Comparison of ENCODE assay signal across 8 cellular contexts in genomic region chr5:176446884-176447537, GRCh38. TPM values are rescaled to one million over a fixed set of nuclear protein-coding genes. Genes with fewer than 3 reads are reported as not detected.
DNase-seq lines count a peak whose midpoint lies in the region; ATAC-seq, FAIRE-seq and TF ChIP-seq lines count a peak whose summit lies in the region.

No MANE protein-coding gene starts in this region.

- no peaks in the 10 kb centered on the region for H3K36me3 ChIP-seq in fibroblast of lung (ENCODE audit: control insufficient read depth, insufficient read depth, low read length)

- H3K9ac ChIP-seq in fibroblast of lung (ENCODE audit: insufficient read depth, low read length), result peak overlapping the region; percentile 84

- 41% methylated on average over 24 of the region's 24 CpGs for WGBS in A549 (ENCODE audit: missing lambda C conversion rate)

- CTCF ChIA-PET in A549 (lab: Yijun Ruan, JAX), result interaction anchor here (0.7 to 3.0 kb wide), 28 partner anchors 9 to 717 kb away, joined by 3 to 34 read pairs (median 8); partner anchors contain the start of genes CDHR2 and CLTB
- CTCF ChIA-PET in HEK293T (lab: Yijun Ruan, JAX), result interaction anchor here (0.8 to 1.0 kb wide), 4 partner anchors 14 to 42 kb away, joined by 3 to 8 read pairs (median 5); partner anchors contain the start of gene CLTB
- CTCF ChIA-PET in activated CD4-positive, alpha-beta memory T cell treated with anti-CD3 and anti-CD28 coated beads, Interleukin-2, amount 10 ng/mL, durations not matched to agents 7 days and 5 days (lab: Charles Lee), result interaction anchor here (0.7 to 4.8 kb wide), 22 partner anchors 9 to 575 kb away, joined by 3 to 73 read pairs (median 4); partner anchors contain the start of genes EIF4E1B, RNF44, SNCB and ZNF346

- DNase-seq in A549 (ENCODE audit: low read depth in 1 of 2, low spot score in 1 of 2) (no peak), HEK293T (ENCODE audit: extremely low spot score) (no peak), fibroblast of lung (ENCODE audit: low read depth in 2 of 2) (no peak), osteocyte (ENCODE audit: extremely low spot score, unreplicated experiment) (no peak), NCI-H345 (lab: John Stamatoyannopoulos, UW) (no peak), DMS114 treated with DMSO at 0.1 percent for 48 hours (lab: John Stamatoyannopoulos, UW; ENCODE audit: unreplicated experiment) (no peak)
- no peak for DNase-seq in activated CD4-positive, alpha-beta memory T cell treated with anti-CD3 and anti-CD28 coated beads, Interleukin-2, amount 10 ng/mL, durations not matched to agents 7 days and 5 days

- no peaks in the 10 kb centered on the region for H3K27me3 ChIP-seq in fibroblast of lung (ENCODE audit: control insufficient read depth, insufficient read depth, low read length)

- H3K27ac ChIP-seq in A549 (peak overlapping the region; percentile 94 to 96), fibroblast of lung (ENCODE audit: insufficient read depth, low read length) (peak overlapping the region; percentile 94)

- H3K4me3 Mint-ChIP-seq in activated CD4-positive, alpha-beta memory T cell treated with anti-CD3 and anti-CD28 coated beads, Interleukin-2, amount 10 ng/mL, durations not matched to agents 7 days and 5 days, result peak overlapping the region; percentile 98
- H3K4me3 Mint-ChIP-seq in osteocyte (ENCODE audit: unreplicated experiment), result peak overlapping the region; percentile 96

- POLR2A ChIA-PET in A549 (lab: Yijun Ruan, JAX) (interaction anchor here (0.7 to 2.3 kb wide), 5 partner anchors 17 to 102 kb away, joined by 3 to 16 read pairs (median 10); partner anchors contain the start of genes CDHR2, CLTB and RNF44), HEK293T (lab: Yijun Ruan, JAX) (interaction anchor here (1.3 to 2.3 kb wide), 6 partner anchors 15 to 91 kb away, joined by 4 to 27 read pairs (median 5); partner anchors contain the start of gene RNF44)
- POLR2A ChIA-PET in activated CD4-positive, alpha-beta memory T cell treated with anti-CD3 and anti-CD28 coated beads, Interleukin-2, amount 10 ng/mL, durations not matched to agents 7 days and 5 days (lab: Charles Lee), result interaction anchor here (0.9 to 10.0 kb wide), 15 partner anchors 8 to 200 kb away, joined by 3 to 156 read pairs (median 7); partner anchors contain the start of genes CLTB, HIGD2A, NOP16 and RNF44

- H3K79me2 ChIP-seq in fibroblast of lung (ENCODE audit: control insufficient read depth, insufficient read depth, low read length), result peaks cover 36% of the 10 kb centered on the region

- no peak for TF ChIP-seq POLR2A in A549 (IDR thresholded peaks at IDR 0.05; ENCODE audit: low read length)

- peaks cover 36% of the 10 kb centered on the region for H3K4me1 Mint-ChIP-seq in activated CD4-positive, alpha-beta memory T cell treated with anti-CD3 and anti-CD28 coated beads, Interleukin-2, amount 10 ng/mL, durations not matched to agents 7 days and 5 days
- peaks cover 22% of the 10 kb centered on the region for H3K4me1 Mint-ChIP-seq in osteocyte (ENCODE audit: unreplicated experiment)

- H3K27ac Mint-ChIP-seq in activated CD4-positive, alpha-beta memory T cell treated with anti-CD3 and anti-CD28 coated beads, Interleukin-2, amount 10 ng/mL, durations not matched to agents 7 days and 5 days, result peak overlapping the region; percentile 96
- peak overlapping the region; percentile 94 for H3K27ac Mint-ChIP-seq in osteocyte (ENCODE audit: unreplicated experiment)

- no peak for FAIRE-seq in A549 (lab: Jason Lieb, UNC)

- H3K4me1 ChIP-seq in A549 (peaks cover 18% of the 10 kb centered on the region), fibroblast of lung (ENCODE audit: control insufficient read depth, extremely low read depth, insufficient read depth, low read length) (peaks cover 3% of the 10 kb centered on the region)

- H4K20me1 ChIP-seq in fibroblast of lung (ENCODE audit: control insufficient read depth, extremely low read depth, insufficient read depth, low read length), result no peaks in the 10 kb centered on the region

- TF ChIP-seq CTCF in A549 (IDR thresholded peaks at IDR 0.05), result no peak
- no peak for TF ChIP-seq CTCF in fibroblast of lung (conservative IDR thresholded peaks at IDR 0.05 in 1 of 2, IDR thresholded peaks at IDR 0.05 in 1 of 2; ENCODE audit: low read depth in 1 of 2, low read length in 2 of 2)
- TF ChIP-seq CTCF in osteocyte (IDR thresholded peaks at IDR 0.05), result no peak

- no peak for TF ChIP-seq RAD21 in A549 (conservative IDR thresholded peaks at IDR 0.05 in 1 of 2, IDR thresholded peaks at IDR 0.05 in 1 of 2)

- no peaks in the 10 kb centered on the region for H3K9me3 Mint-ChIP-seq in activated CD4-positive, alpha-beta memory T cell treated with anti-CD3 and anti-CD28 coated beads, Interleukin-2, amount 10 ng/mL, durations not matched to agents 7 days and 5 days
- H3K9me3 Mint-ChIP-seq in osteocyte (ENCODE audit: unreplicated experiment), result no peaks in the 10 kb centered on the region

- peaks cover 15% of the 10 kb centered on the region for H3K36me3 Mint-ChIP-seq in activated CD4-positive, alpha-beta memory T cell treated with anti-CD3 and anti-CD28 coated beads, Interleukin-2, amount 10 ng/mL, durations not matched to agents 7 days and 5 days (ENCODE audit: low read depth)
- H3K36me3 Mint-ChIP-seq in osteocyte (ENCODE audit: unreplicated experiment), result no peaks in the 10 kb centered on the region

- H3K4me2 ChIP-seq in A549, result peak overlapping the region; percentile 98
- peak overlapping the region; percentile 100 for H3K4me2 ChIP-seq in fibroblast of lung (ENCODE audit: extremely low read depth, insufficient read depth, low read length)

- ATAC-seq in A549 (peak; percentile 18 to 37; a peak in 5 of 6 replicates), GM19023 (IDR thresholded peaks at IDR 0.05; ENCODE audit: unreplicated experiment) (no peak)

- no peaks in the 10 kb centered on the region for H3K9me3 ChIP-seq in A549
- no peaks in the 10 kb centered on the region for H3K9me3 ChIP-seq in fibroblast of lung (ENCODE audit: control insufficient read depth, insufficient read depth, low read depth, low read length)

- TF ChIP-seq EP300 in A549 (IDR thresholded peaks at IDR 0.05), result no peak

- H3K4me3 ChIP-seq in A549 (peak overlapping the region; percentile 83), fibroblast of lung (replicated peaks in 1 of 4; ENCODE audit: control extremely low read depth in 1 of 4, insufficient read depth in 1 of 4, low read depth in 3 of 4, low read length in 4 of 4) (peak overlapping the region; percentile 80 to 100 (median 82))

- H3K27me3 Mint-ChIP-seq in activated CD4-positive, alpha-beta memory T cell treated with anti-CD3 and anti-CD28 coated beads, Interleukin-2, amount 10 ng/mL, durations not matched to agents 7 days and 5 days, result peaks cover 8% of the 10 kb centered on the region
- no peaks in the 10 kb centered on the region for H3K27me3 Mint-ChIP-seq in osteocyte (ENCODE audit: unreplicated experiment)

- H2AFZ ChIP-seq in fibroblast of lung (ENCODE audit: low read length), result peak overlapping the region; percentile 88

RNA-seq across cellular contexts. Expression of gene FAF2, which starts 1.2 kb away (rescaled TPM):
- 90.3 and 90.6 TPM in 2 replicates for polyA plus RNA-seq in A549 (2011; rRNA removed)
- polyA plus RNA-seq in A549 (2012; cell fraction: cytosol; rRNA removed), result 19.1 and 24.3 TPM in 2 replicates
- 19.7 and 28.6 TPM in 2 replicates for polyA plus RNA-seq in A549 (2012; cell fraction: nucleus; rRNA removed)
- 42.4 to 43.6 TPM (median 42.5 TPM) in 3 replicates for polyA plus RNA-seq in A549 (2017; fragmentation: RNase III; extraction: RNeasy Plus Mini Kit Qiagen cat#74134 plus additional on column Dnase treatment)
- polyA minus RNA-seq in A549 (2011; rRNA and poly(A)+ RNA removed), result 69.9 and 76.2 TPM in 2 replicates
- total RNA-seq in activated CD4-positive, alpha-beta memory T cell treated with anti-CD3 and anti-CD28 coated beads, Interleukin-2, amount 10 ng/mL, durations not matched to agents 7 days and 5 days, result 10 to 100 TPM; 36.2 to 38.7 TPM
- 35.4 and 38.5 TPM in 2 replicates for total RNA-seq in fibroblast of lung
- 54.7 and 55.5 TPM in 2 replicates for polyA plus RNA-seq in fibroblast of lung
- polyA plus RNA-seq in fibroblast of lung (2012), result 34.2 and 35.5 TPM in 2 replicates
- polyA minus RNA-seq in fibroblast of lung (ENCODE audit: low replicate concordance), result 29.8 and 30.6 TPM in 2 replicates
- total RNA-seq in osteocyte, result 46.9 and 47.6 TPM in 2 replicates

RNA-seq across cellular contexts. Expression of gene CLTB, which starts 30.7 kb away (rescaled TPM):
- polyA plus RNA-seq in A549 (2011; rRNA removed) (30.9 and 47.4 TPM in 2 replicates), A549 (2017; fragmentation: RNase III; extraction: RNeasy Plus Mini Kit Qiagen cat#74134 plus additional on column Dnase treatment) (42.2 to 49.8 TPM (median 44.1 TPM) in 3 replicates), fibroblast of lung (90.8 and 116 TPM in 2 replicates)
- polyA plus RNA-seq in A549 (2012; cell fraction: cytosol; rRNA removed), result 90.4 and 94.8 TPM in 2 replicates
- polyA plus RNA-seq in A549 (2012; cell fraction: nucleus; rRNA removed), result 70.3 and 77.1 TPM in 2 replicates
- polyA minus RNA-seq in A549 (2011; rRNA and poly(A)+ RNA removed), result 17.0 and 19.8 TPM in 2 replicates
- total RNA-seq in activated CD4-positive, alpha-beta memory T cell treated with anti-CD3 and anti-CD28 coated beads, Interleukin-2, amount 10 ng/mL, durations not matched to agents 7 days and 5 days, result 10 to 100 TPM; 56.2 to 57.2 TPM
- total RNA-seq in fibroblast of lung (74.2 and 94.3 TPM in 2 replicates), osteocyte (89.0 and 95.1 TPM in 2 replicates)
- 98.9 and 144 TPM in 2 replicates for polyA plus RNA-seq in fibroblast of lung (2012)
- 14.7 and 20.6 TPM in 2 replicates for polyA minus RNA-seq in fibroblast of lung (ENCODE audit: low replicate concordance)

RNA-seq across cellular contexts. Expression of gene HIGD2A, which starts 58.5 kb away (rescaled TPM):
- 102 and 114 TPM in 2 replicates for polyA plus RNA-seq in A549 (2011; rRNA removed)
- polyA plus RNA-seq in A549 (2012; cell fraction: cytosol; rRNA removed), result 284 and 313 TPM in 2 replicates
- 167 and 175 TPM in 2 replicates for polyA plus RNA-seq in A549 (2012; cell fraction: nucleus; rRNA removed)
- 194 to 205 TPM (median 197 TPM) in 3 replicates for polyA plus RNA-seq in A549 (2017; fragmentation: RNase III; extraction: RNeasy Plus Mini Kit Qiagen cat#74134 plus additional on column Dnase treatment)
- polyA minus RNA-seq in A549 (2011; rRNA and poly(A)+ RNA removed), result 69.8 and 87.4 TPM in 2 replicates
- total RNA-seq in activated CD4-positive, alpha-beta memory T cell treated with anti-CD3 and anti-CD28 coated beads, Interleukin-2, amount 10 ng/mL, durations not matched to agents 7 days and 5 days, result 100 to 1,000 TPM; 142 to 147 TPM
- 41.6 and 54.7 TPM in 2 replicates for total RNA-seq in fibroblast of lung
- 77.6 and 94.9 TPM in 2 replicates for polyA plus RNA-seq in fibroblast of lung
- polyA plus RNA-seq in fibroblast of lung (2012), result 143 and 164 TPM in 2 replicates
- polyA minus RNA-seq in fibroblast of lung (ENCODE audit: low replicate concordance), result 52.9 and 67.0 TPM in 2 replicates
- 79.3 and 83.8 TPM in 2 replicates for total RNA-seq in osteocyte

RNA-seq across cellular contexts. Expression of gene NOP16, which starts 58.6 kb away (rescaled TPM):
- polyA plus RNA-seq in A549 (2011; rRNA removed), result 77.5 and 90.7 TPM in 2 replicates
- 135 and 187 TPM in 2 replicates for polyA plus RNA-seq in A549 (2012; cell fraction: cytosol; rRNA removed)
- 111 and 119 TPM in 2 replicates for polyA plus RNA-seq in A549 (2012; cell fraction: nucleus; rRNA removed)
- 106 to 139 TPM (median 127 TPM) in 3 replicates for polyA plus RNA-seq in A549 (2017; fragmentation: RNase III; extraction: RNeasy Plus Mini Kit Qiagen cat#74134 plus additional on column Dnase treatment)
- polyA minus RNA-seq in A549 (2011; rRNA and poly(A)+ RNA removed), result 33.9 and 41.9 TPM in 2 replicates
- 10 to 100 TPM; 24.2 to 24.7 TPM for total RNA-seq in activated CD4-positive, alpha-beta memory T cell treated with anti-CD3 and anti-CD28 coated beads, Interleukin-2, amount 10 ng/mL, durations not matched to agents 7 days and 5 days
- total RNA-seq in fibroblast of lung, result 10.3 and 11.1 TPM in 2 replicates
- polyA plus RNA-seq in fibroblast of lung, result 26.3 and 49.7 TPM in 2 replicates
- polyA plus RNA-seq in fibroblast of lung (2012), result 26.3 and 49.8 TPM in 2 replicates
- 9.9 and 22.1 TPM in 2 replicates for polyA minus RNA-seq in fibroblast of lung (ENCODE audit: low replicate concordance)
- 15.5 and 19.8 TPM in 2 replicates for total RNA-seq in osteocyte
